In genomic region chr10:103849880-103850571, GRCh38 we compare ENCODE assay signal across 9 cellular contexts. TPM values are rescaled to one million over a fixed set of nuclear protein-coding genes. Genes with fewer than 3 reads are reported as not detected.
A peak's percentile ranks its signal among the peaks of the same experiment; 100 is the strongest.
DNase-seq lines count a peak whose midpoint lies in the region; ATAC-seq and TF ChIP-seq lines count a peak whose summit lies in the region.
"Had no signal": no experiment of that assay in that cellular context is flagged by ENCODE, and none has a peak within 500 bp of the region (broad histone marks: within the 10 kb centered on the region; RNA-seq: fewer than 3 reads in every experiment).

No MANE protein-coding gene starts in this region.

- H3K27ac ChIP-seq in left ventricle myocardium inferior (replicated peaks) = peak overlapping the region; percentile 87

- H3K4me1 Mint-ChIP-seq in stimulated activated naive B cell treated with anti-CD40 and anti-IgM and Interleukin-4, amounts not matched to agents 10 μg/mL and 1 μg/mL and 100 μg/mL, for 72 hours = peaks cover 20 to 21% of the 10 kb centered on the region in 2 donors
- H3K4me1 Mint-ChIP-seq in natural killer cell = peaks cover 22 to 26% of the 10 kb centered on the region in 2 donors

- no peaks in the 10 kb centered on the region for H3K9me3 Mint-ChIP-seq in stimulated activated naive B cell treated with anti-CD40 and anti-IgM and Interleukin-4, amounts not matched to agents 10 μg/mL and 1 μg/mL and 100 μg/mL, for 72 hours
- H3K9me3 Mint-ChIP-seq in natural killer cell = no peaks in the 10 kb centered on the region

- H3K27ac Mint-ChIP-seq in stimulated activated naive B cell treated with anti-CD40 and anti-IgM and Interleukin-4, amounts not matched to agents 10 μg/mL and 1 μg/mL and 100 μg/mL, for 72 hours = peak overlapping the region; percentile 49
- no peak overlapping the region for H3K27ac Mint-ChIP-seq in natural killer cell

- intact Hi-C loops in left ventricle myocardium inferior (cut with micrococcal nuclease) (no loop called here), natural killer cell (cut with micrococcal nuclease) (no loop called here)

- no peak overlapping the region for H3K4me3 Mint-ChIP-seq in stimulated activated naive B cell treated with anti-CD40 and anti-IgM and Interleukin-4, amounts not matched to agents 10 μg/mL and 1 μg/mL and 100 μg/mL, for 72 hours
- H3K4me3 Mint-ChIP-seq in natural killer cell = no peak overlapping the region

- in situ Hi-C loops in GM13976 (cut with MboI; ENCODE audit: low sequenced_read_pairs, unreplicated experiment) = no loop called here

- no peaks in the 10 kb centered on the region for H3K9me3 ChIP-seq in left ventricle myocardium inferior (replicated peaks)

- DNase-seq in HK-2 (ENCODE audit: unreplicated experiment) (peak; percentile 59), amniotic epithelial cell (ENCODE audit: low read depth) (peak; percentile 88), left ventricle myocardium inferior (no peak), GM13976 (ENCODE audit: low spot score) (no peak), natural killer cell (no peak), occipital lobe (lab: John Stamatoyannopoulos, UW) (no peak)
- DNase-seq in stimulated activated naive B cell treated with anti-CD40 and anti-IgM and Interleukin-4, amounts not matched to agents 10 μg/mL and 1 μg/mL and 100 μg/mL, for 72 hours = no peak
- DNase-seq: activated T-cell treated with anti-CD3 and anti-CD28 coated beads, Interleukin-2, amount 50 U/mL, for 1 hour had no signal

- peaks cover 87% of the 10 kb centered on the region for H3K4me1 ChIP-seq in left ventricle myocardium inferior

- ATAC-seq in stimulated activated naive B cell treated with anti-CD40 and anti-IgM and Interleukin-4, amounts not matched to agents 10 μg/mL and 1 μg/mL and 100 μg/mL, for 72 hours (replicated peaks) = no peak
- ATAC-seq in HG02885 (IDR thresholded peaks at IDR 0.05; ENCODE audit: poor library complexity, unreplicated experiment) (no peak), natural killer cell (no peak)

- peaks cover 31 to 46% of the 10 kb centered on the region in 2 donors for H3K27me3 Mint-ChIP-seq in stimulated activated naive B cell treated with anti-CD40 and anti-IgM and Interleukin-4, amounts not matched to agents 10 μg/mL and 1 μg/mL and 100 μg/mL, for 72 hours
- peaks cover 34 to 35% of the 10 kb centered on the region in 2 donors for H3K27me3 Mint-ChIP-seq in natural killer cell (ENCODE audit: low read depth in 2 of 2)

- H3K36me3 ChIP-seq in left ventricle myocardium inferior = no peaks in the 10 kb centered on the region

- H3K27me3 ChIP-seq in left ventricle myocardium inferior (ENCODE audit: low read depth) = no peaks in the 10 kb centered on the region

- H3K4me3 ChIP-seq in left ventricle myocardium inferior = peak overlapping the region; percentile 14

- TF ChIP-seq CTCF in left ventricle myocardium inferior (IDR thresholded peaks at IDR 0.05; ENCODE audit: borderline replicate concordance) (no peak), GM13976 (IDR thresholded peaks at IDR 0.05; ENCODE audit: borderline replicate concordance, control extremely low read depth, extremely low read depth, insufficient read depth, missing control alignments) (no peak), natural killer cell (IDR thresholded peaks at IDR 0.05) (no peak)

- H3K36me3 Mint-ChIP-seq in stimulated activated naive B cell treated with anti-CD40 and anti-IgM and Interleukin-4, amounts not matched to agents 10 μg/mL and 1 μg/mL and 100 μg/mL, for 72 hours = no peaks in the 10 kb centered on the region
- no peaks in the 10 kb centered on the region for H3K36me3 Mint-ChIP-seq in natural killer cell

RNA-seq across cellular contexts. Expression of gene SH3PXD2A, which starts 5.3 kb away (rescaled TPM):
- 34.4 TPM for total RNA-seq in left ventricle myocardium inferior
- 1 to 10 TPM; 3.3 to 7.0 (median 4.9) TPM for total RNA-seq in natural killer cell
- total RNA-seq in occipital lobe = 8.7 TPM

Comparison
In these comparisons a context has a peak if more than half of its experiments do, and no peak if none do; other contexts are left out.
1. DNase-seq: peak in HK-2 (single experiment) and amniotic epithelial cell (single experiment); none in left ventricle myocardium inferior (single experiment), stimulated activated naive B cell treated with anti-CD40 and anti-IgM and Interleukin-4, amounts not matched to agents 10 μg/mL and 1 μg/mL and 100 μg/mL, for 72 hours (single experiment), GM13976 (single experiment), natural killer cell (single experiment) and occipital lobe (single experiment).